In the genomic region with DNA sequence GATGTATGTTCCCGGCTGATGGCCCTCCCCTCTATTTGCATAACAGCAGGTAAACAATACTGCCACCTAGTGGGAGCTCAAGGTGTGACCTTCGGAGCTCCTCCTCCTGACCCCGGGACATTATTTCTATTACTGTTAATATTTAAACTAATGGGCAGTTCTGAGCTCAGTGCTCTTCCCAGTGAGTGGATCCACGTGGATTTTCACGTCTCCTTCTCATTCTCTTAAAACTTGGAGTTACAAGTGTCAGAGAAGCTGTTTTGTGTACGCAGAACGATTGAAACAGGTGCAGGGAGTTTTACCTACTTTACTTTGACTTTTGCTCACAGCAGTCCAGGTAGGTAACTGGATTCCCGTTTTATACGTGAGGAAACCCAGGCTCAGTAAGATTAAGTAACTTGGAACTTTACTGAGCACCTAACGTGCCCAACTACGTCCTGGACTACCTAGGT, we compare ENCODE assay signal across 8 cellular contexts.
A peak's percentile ranks its signal among the peaks of the same experiment; 100 is the strongest.
DNase-seq lines count a peak whose midpoint lies in the region; ATAC-seq and TF ChIP-seq lines count a peak whose summit lies in the region.

No MANE protein-coding gene starts in this region.

- POLR2A ChIA-PET in activated CD4-positive, alpha-beta T cell treated with anti-CD3 and anti-CD28 coated beads for 36 hours (lab: Charles Lee): interaction anchor here (0.5 to 1.0 kb wide), 3 partner anchors 92 to 387 kb away, joined by 3 to 5 read pairs (median 4); no protein-coding TSS in a partner anchor

- H3K9me3 Mint-ChIP-seq in activated CD4-positive, alpha-beta T cell treated with anti-CD3 and anti-CD28 coated beads for 36 hours (ENCODE audit: low read depth): no peaks in the 10 kb centered on the region

- no peaks in the 10 kb centered on the region for H3K27me3 Mint-ChIP-seq in activated CD4-positive, alpha-beta T cell treated with anti-CD3 and anti-CD28 coated beads for 36 hours

- H3K4me1 ChIP-seq in colonic mucosa (no peaks in the 10 kb centered on the region), lung (ENCODE audit: control insufficient read depth in 2 of 2, insufficient read depth in 2 of 2, low read length in 2 of 2) (peaks cover 8 to 12% of the 10 kb centered on the region in 2 donors)

- intact Hi-C loops in activated CD4-positive, alpha-beta T cell treated with anti-CD3 and anti-CD28 coated beads for 36 hours (cut with DNase I, micrococcal nuclease): loop anchor here (1.0 to 10.0 kb wide), 5 partner anchors 135 to 798 kb away; no protein-coding TSS in a partner anchor
- intact Hi-C loops in colonic mucosa (cut with DNase I): loop anchor here (2.0 to 5.0 kb wide), 3 partner anchors 130 to 159 kb away; no protein-coding TSS in a partner anchor

- WGBS in lung, 2 donors: 50 to 65% methylated on average over 11 of the region's 11 CpGs

- H3K4me3 Mint-ChIP-seq in activated CD4-positive, alpha-beta T cell treated with anti-CD3 and anti-CD28 coated beads for 36 hours: no peak overlapping the region

- CTCF ChIA-PET in activated CD4-positive, alpha-beta T cell treated with anti-CD3 and anti-CD28 coated beads for 36 hours (lab: Charles Lee): interaction anchor here (0.6 to 3.6 kb wide), 41 partner anchors 9 to 631 kb away, joined by 3 to 63 read pairs (median 4); no protein-coding TSS in a partner anchor

- DNase-seq in activated gamma-delta T cell treated with Interleukin-2 at 50 U/mL for 16 hours (peak; percentile 69), activated gamma-delta T cell (lab: John Stamatoyannopoulos, UW) (no peak), NCI-H1417 treated with DMSO at 0.1 percent for 48 hours (lab: John Stamatoyannopoulos, UW) (peak; percentile 1), colonic mucosa (peak; percentile 76), lung (ENCODE audit: low spot score) (peak; percentile 76)
- DNase-seq in activated CD4-positive, alpha-beta T cell treated with anti-CD3 and anti-CD28 coated beads for 36 hours: peak; percentile 78
- DNase-seq in stimulated activated CD8-positive, alpha-beta memory T cell treated with anti-CD3 and anti-CD28 coated beads, Interleukin-4, amount 100 ng/mL, for 4 hours (ENCODE audit: low read depth in 2 of 2, low spot score in 1 of 2): peak; percentile 23 to 50

- H3K9ac ChIP-seq in colonic mucosa (ENCODE audit: low read depth in 2 of 2, low read length in 2 of 2): no peak overlapping the region

- peak; percentile 69 for TF ChIP-seq CTCF in colonic mucosa (IDR thresholded peaks at IDR 0.05)
- TF ChIP-seq CTCF in lung (IDR thresholded peaks at IDR 0.05; ENCODE audit: control extremely low read depth, extremely low read depth): peak; percentile 62

- H3K27ac ChIP-seq in colonic mucosa: no peak overlapping the region
- H3K27ac ChIP-seq in lung (ENCODE audit: low read depth in 1 of 2, low read length in 1 of 2): peak overlapping the region in 1 of 2 donors; percentile 0

- H3K27ac Mint-ChIP-seq in activated CD4-positive, alpha-beta T cell treated with anti-CD3 and anti-CD28 coated beads for 36 hours: no peak overlapping the region

- H3K9me3 ChIP-seq in colonic mucosa (no peaks in the 10 kb centered on the region), lung (ENCODE audit: control insufficient read depth in 2 of 2, insufficient read depth in 1 of 2, low read length in 1 of 2) (no peaks in the 10 kb centered on the region)

- peaks cover 3% of the 10 kb centered on the region for H3K4me1 Mint-ChIP-seq in activated CD4-positive, alpha-beta T cell treated with anti-CD3 and anti-CD28 coated beads for 36 hours

- no peaks in the 10 kb centered on the region for H3K36me3 ChIP-seq in colonic mucosa
- no peaks in the 10 kb centered on the region for H3K36me3 ChIP-seq in lung (ENCODE audit: control insufficient read depth in 2 of 2, insufficient read depth in 2 of 2, low read length in 2 of 2)

- peak; percentile 90 for ATAC-seq in activated CD4-positive, alpha-beta T cell treated with anti-CD3 and anti-CD28 coated beads for 36 hours
- ATAC-seq in lung (ENCODE audit: insufficient read depth, low FRiP score) (peak; percentile 70), HG02840 (IDR thresholded peaks at IDR 0.05; ENCODE audit: low FRiP score, unreplicated experiment) (no peak)

- no peaks in the 10 kb centered on the region for H3K36me3 Mint-ChIP-seq in activated CD4-positive, alpha-beta T cell treated with anti-CD3 and anti-CD28 coated beads for 36 hours (ENCODE audit: low read depth)

- H3K27me3 ChIP-seq in colonic mucosa (no peaks in the 10 kb centered on the region), lung (ENCODE audit: control insufficient read depth, insufficient read depth) (no peaks in the 10 kb centered on the region)

- H3K4me3 ChIP-seq in colonic mucosa (no peak overlapping the region), lung (no peak overlapping the region)
